ENCODE assay signal across 2 cellular contexts in the genomic region with DNA sequence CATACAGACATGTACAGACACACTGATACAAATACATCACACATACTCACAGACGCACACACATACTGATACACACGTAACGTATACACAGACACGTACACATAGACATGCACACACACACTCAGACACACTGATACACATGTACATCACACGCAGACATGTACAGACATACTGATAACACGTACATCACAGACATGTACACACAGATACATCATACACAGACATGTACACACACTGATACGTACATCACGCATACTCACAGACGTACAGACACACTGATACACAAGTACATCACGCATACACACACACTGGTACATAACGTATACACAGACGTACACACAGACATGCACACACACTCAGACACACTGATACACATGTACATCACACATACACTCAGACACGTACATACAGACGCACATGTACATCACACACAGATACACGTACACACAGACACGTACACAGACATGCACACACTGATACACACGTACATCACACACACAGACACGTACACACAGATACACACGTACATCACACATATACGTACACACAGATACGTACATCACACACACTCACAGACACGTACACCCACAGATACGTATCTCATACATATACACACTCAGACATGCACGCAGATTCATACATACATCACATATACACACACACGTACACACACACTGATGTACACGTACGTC.
TF ChIP-seq lines count a peak whose summit lies in the region.

No MANE protein-coding gene starts in this region.

TF ChIP-seq in HepG2, 621 proteins besides CTCF, POLR2A, EP300 and RAD21 (continues in another document):
- TF ChIP-seq SNRNP70 (IDR thresholded peaks at IDR 0.05; ENCODE audit: low read depth, low read length) = no peak
- no peak for TF ChIP-seq ZSCAN12 (CRISPR knock-in tag; IDR thresholded peaks at IDR 0.05)
- no peak for TF ChIP-seq ZNF724P (CRISPR knock-in tag; IDR thresholded peaks at IDR 0.05; ENCODE audit: borderline replicate concordance)
- TF ChIP-seq MTF1 (CRISPR knock-in tag; IDR thresholded peaks at IDR 0.05) = no peak
- TF ChIP-seq MTF2 (CRISPR knock-in tag; IDR thresholded peaks at IDR 0.05; ENCODE audit: borderline replicate concordance) = no peak
- TF ChIP-seq, protein P1, sequence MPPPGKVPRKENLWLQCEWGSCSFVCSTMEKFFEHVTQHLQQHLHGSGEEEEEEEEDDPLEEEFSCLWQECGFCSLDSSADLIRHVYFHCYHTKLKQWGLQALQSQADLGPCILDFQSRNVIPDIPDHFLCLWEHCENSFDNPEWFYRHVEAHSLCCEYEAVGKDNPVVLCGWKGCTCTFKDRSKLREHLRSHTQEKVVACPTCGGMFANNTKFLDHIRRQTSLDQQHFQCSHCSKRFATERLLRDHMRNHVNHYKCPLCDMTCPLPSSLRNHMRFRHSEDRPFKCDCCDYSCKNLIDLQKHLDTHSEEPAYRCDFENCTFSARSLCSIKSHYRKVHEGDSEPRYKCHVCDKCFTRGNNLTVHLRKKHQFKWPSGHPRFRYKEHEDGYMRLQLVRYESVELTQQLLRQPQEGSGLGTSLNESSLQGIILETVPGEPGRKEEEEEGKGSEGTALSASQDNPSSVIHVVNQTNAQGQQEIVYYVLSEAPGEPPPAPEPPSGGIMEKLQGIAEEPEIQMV (CRISPR knock-in tag; IDR thresholded peaks at IDR 0.05; ENCODE audit: low read depth) = no peak
- TF ChIP-seq SATB2 (CRISPR knock-in tag; IDR thresholded peaks at IDR 0.05) = no peak
- peak; percentile 18; the same call in 1 of the 2 replicates for TF ChIP-seq JUND (CRISPR knock-in tag; IDR thresholded peaks at IDR 0.05)
- no peak for TF ChIP-seq HNF4G (IDR thresholded peaks at IDR 0.05; ENCODE audit: borderline replicate concordance, low read depth, low read length)
- no peak for TF ChIP-seq HNF4G (CRISPR knock-in tag; IDR thresholded peaks at IDR 0.05; ENCODE audit: borderline replicate concordance, low read depth)
- no peak for TF ChIP-seq ZSCAN9 (CRISPR knock-in tag; IDR thresholded peaks at IDR 0.05; ENCODE audit: borderline replicate concordance)
- no peak for TF ChIP-seq FOXK1 (CRISPR knock-in tag; IDR thresholded peaks at IDR 0.05; ENCODE audit: borderline replicate concordance, low read depth)
- TF ChIP-seq ZNF782 (CRISPR knock-in tag; IDR thresholded peaks at IDR 0.05; ENCODE audit: borderline replicate concordance) = no peak
- 0 out of 2 replicates have a peak, but pooled peaks have one; percentile 42 for TF ChIP-seq PRMT3 (CRISPR knock-in tag; IDR thresholded peaks at IDR 0.05; ENCODE audit: borderline replicate concordance, low read depth)
- TF ChIP-seq, protein P2, sequence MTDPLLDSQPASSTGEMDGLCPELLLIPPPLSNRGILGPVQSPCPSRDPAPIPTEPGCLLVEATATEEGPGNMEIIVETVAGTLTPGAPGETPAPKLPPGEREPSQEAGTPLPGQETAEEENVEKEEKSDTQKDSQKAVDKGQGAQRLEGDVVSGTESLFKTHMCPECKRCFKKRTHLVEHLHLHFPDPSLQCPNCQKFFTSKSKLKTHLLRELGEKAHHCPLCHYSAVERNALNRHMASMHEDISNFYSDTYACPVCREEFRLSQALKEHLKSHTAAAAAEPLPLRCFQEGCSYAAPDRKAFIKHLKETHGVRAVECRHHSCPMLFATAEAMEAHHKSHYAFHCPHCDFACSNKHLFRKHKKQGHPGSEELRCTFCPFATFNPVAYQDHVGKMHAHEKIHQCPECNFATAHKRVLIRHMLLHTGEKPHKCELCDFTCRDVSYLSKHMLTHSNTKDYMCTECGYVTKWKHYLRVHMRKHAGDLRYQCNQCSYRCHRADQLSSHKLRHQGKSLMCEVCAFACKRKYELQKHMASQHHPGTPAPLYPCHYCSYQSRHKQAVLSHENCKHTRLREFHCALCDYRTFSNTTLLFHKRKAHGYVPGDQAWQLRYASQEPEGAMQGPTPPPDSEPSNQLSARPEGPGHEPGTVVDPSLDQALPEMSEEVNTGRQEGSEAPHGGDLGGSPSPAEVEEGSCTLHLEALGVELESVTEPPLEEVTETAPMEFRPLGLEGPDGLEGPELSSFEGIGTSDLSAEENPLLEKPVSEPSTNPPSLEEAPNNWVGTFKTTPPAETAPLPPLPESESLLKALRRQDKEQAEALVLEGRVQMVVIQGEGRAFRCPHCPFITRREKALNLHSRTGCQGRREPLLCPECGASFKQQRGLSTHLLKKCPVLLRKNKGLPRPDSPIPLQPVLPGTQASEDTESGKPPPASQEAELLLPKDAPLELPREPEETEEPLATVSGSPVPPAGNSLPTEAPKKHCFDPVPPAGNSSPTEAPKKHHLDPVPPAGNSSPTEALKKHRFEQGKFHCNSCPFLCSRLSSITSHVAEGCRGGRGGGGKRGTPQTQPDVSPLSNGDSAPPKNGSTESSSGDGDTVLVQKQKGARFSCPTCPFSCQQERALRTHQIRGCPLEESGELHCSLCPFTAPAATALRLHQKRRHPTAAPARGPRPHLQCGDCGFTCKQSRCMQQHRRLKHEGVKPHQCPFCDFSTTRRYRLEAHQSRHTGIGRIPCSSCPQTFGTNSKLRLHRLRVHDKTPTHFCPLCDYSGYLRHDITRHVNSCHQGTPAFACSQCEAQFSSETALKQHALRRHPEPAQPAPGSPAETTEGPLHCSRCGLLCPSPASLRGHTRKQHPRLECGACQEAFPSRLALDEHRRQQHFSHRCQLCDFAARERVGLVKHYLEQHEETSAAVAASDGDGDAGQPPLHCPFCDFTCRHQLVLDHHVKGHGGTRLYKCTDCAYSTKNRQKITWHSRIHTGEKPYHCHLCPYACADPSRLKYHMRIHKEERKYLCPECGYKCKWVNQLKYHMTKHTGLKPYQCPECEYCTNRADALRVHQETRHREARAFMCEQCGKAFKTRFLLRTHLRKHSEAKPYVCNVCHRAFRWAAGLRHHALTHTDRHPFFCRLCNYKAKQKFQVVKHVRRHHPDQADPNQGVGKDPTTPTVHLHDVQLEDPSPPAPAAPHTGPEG (CRISPR knock-in tag; IDR thresholded peaks at IDR 0.05) = no peak
- TF ChIP-seq SRY (CRISPR knock-in tag; IDR thresholded peaks at IDR 0.05) = no peak
- no peak for TF ChIP-seq DPF2 (CRISPR knock-in tag; IDR thresholded peaks at IDR 0.05; ENCODE audit: borderline replicate concordance, low read depth)
- TF ChIP-seq, protein P3, sequence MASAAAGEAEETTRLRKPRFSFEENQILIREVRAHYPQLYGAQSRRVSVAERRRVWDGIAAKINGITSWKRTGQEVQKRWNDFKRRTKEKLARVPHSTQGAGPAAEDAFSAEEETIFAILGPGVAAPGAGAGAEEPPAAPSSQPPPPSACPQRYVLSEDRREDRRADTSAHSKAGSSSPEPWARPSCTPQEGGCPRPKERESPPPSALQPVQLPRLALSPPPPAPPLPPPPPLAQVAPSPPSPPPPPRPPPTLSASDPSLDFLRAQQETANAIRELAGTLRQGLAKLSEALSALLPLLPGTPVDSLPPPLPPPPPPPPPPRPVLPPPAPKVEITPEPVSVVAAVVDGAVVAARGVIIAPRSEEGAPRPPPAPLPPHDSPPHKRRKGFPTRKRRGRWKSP (CRISPR knock-in tag; IDR thresholded peaks at IDR 0.05) = no peak
- 0 out of 2 replicates have a peak, but pooled peaks have one; percentile 32 for TF ChIP-seq ZBTB7A (CRISPR knock-in tag; IDR thresholded peaks at IDR 0.05)

TF ChIP-seq in K562, 482 proteins besides CTCF, POLR2A, EP300 and RAD21:
- TF ChIP-seq NCOA1 (IDR thresholded peaks at IDR 0.05; ENCODE audit: low read depth) (no peak), RAD51 (IDR thresholded peaks at IDR 0.05; ENCODE audit: borderline replicate concordance, low read depth) (no peak), NR1H2 (CRISPR knock-in tag; IDR thresholded peaks at IDR 0.05) (no peak), ELF2 (CRISPR knock-in tag; IDR thresholded peaks at IDR 0.05) (no peak), STAT5A (IDR thresholded peaks at IDR 0.05; ENCODE audit: borderline replicate concordance, low read length) (no peak), EWSR1 (IDR thresholded peaks at IDR 0.05; ENCODE audit: borderline replicate concordance, low read depth, partially characterized antibody) (no peak), ZNF589 (CRISPR knock-in tag; IDR thresholded peaks at IDR 0.05; ENCODE audit: low read depth) (no peak), NELFE (IDR thresholded peaks at IDR 0.05; ENCODE audit: insufficient read depth, insufficient read length) (no peak)
- TF ChIP-seq, protein P4, sequence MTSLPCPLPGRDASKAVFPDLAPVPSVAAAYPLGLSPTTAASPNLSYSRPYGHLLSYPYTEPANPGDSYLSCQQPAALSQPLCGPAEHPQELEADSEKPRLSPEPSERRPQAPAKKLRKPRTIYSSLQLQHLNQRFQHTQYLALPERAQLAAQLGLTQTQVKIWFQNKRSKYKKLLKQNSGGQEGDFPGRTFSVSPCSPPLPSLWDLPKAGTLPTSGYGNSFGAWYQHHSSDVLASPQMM (CRISPR knock-in tag; IDR thresholded peaks at IDR 0.05) = no peak
